12 cellular contexts compared by ENCODE assay signal in genomic region chr22:18021431-18021830, GRCh38.
"Had no signal": no experiment of that assay in that cellular context is flagged by ENCODE, and none has a peak within 500 bp of the region (broad histone marks: within the 10 kb centered on the region; RNA-seq: fewer than 3 reads in every experiment).

No MANE protein-coding gene starts in this region.

- H3K27me3 ChIP-seq: pancreas had no signal

- FAIRE-seq: pancreas had no signal

- DNase-seq: activated CD4-positive, alpha-beta memory T cell treated with anti-CD3 and anti-CD28 coated beads, Interleukin-2, amount 10 ng/mL, durations not matched to agents 7 days and 5 days; activated naive CD4-positive, alpha-beta T cell treated with anti-CD3 and anti-CD28 coated beads, Interleukin-2, amount 10 ng/mL, durations not matched to agents 7 days and 5 days; activated T-cell treated with anti-CD3 and anti-CD28 coated beads, Interleukin-2, amount 50 U/mL, for 24 hours; central memory CD4-positive, alpha-beta T cell; foreskin fibroblast; pancreas; SK-N-SH; stimulated activated naive B cell treated with anti-CD40 and anti-IgM and Interleukin-4, amounts not matched to agents 10 μg/mL and 1 μg/mL and 100 μg/mL, for 72 hours; substantia nigra; T-helper 1 cell; trophoblast cell had no signal

- H3K4me3 ChIP-seq: coronary artery, pancreas had no signal

- H3K9ac ChIP-seq: SK-N-SH had no signal

- H3K4me1 ChIP-seq: pancreas had no signal

- H3K9me3 ChIP-seq: pancreas, SK-N-SH had no signal

- H3K27ac ChIP-seq: pancreas had no signal

- ATAC-seq: pancreas; stimulated activated naive B cell treated with anti-CD40 and anti-IgM and Interleukin-4, amounts not matched to agents 10 μg/mL and 1 μg/mL and 100 μg/mL, for 72 hours had no signal

- H3K36me3 ChIP-seq: pancreas had no signal

- H3K4me2 ChIP-seq: SK-N-SH had no signal
